In the genomic region with DNA sequence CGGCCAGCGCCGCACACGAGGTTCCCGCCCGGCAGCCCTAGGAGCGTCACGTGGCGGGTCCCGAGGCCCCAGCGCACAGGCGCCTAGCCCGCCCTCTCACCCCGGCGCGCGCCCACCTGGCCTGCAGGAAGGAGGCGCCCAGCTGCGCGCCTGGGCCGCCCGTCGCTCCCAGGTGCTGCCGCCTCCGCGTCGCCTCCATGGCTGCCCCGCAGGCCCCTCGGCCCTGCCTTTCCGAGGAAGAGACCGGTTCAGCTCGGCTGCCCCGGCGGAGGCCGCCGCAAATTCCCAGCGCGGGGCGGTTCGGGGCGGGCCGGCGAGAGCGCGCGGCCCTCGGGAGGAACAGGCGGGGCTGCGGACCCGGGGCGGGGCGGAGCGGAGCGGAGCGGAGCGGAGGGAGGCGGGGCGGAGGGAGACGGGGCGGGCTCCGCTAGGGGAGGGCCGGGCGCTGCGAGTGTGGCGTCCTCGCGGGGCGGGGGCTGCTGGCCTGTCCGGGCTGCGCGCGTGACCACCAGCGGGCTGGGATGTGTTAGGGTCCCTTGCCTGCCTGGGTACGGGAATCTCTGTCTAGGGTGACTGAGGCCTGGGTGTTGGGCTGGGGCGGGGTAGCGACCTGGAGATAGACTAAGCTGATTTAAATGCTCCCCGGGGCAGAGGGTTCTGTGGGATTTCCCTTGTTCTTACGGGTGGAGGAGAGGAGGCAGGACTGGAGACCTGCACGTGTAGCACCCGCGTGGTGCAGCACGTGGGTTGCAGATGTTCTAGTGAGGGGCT, we compare ENCODE assay signal across 8 cellular contexts. TPM values are rescaled to one million over a fixed set of nuclear protein-coding genes. Genes with fewer than 3 reads are reported as not detected.
DNase-seq lines count a peak whose midpoint lies in the region; ATAC-seq and TF ChIP-seq lines count a peak whose summit lies in the region.

A gene (minus strand): TSS at position 343 of the 771 bp plus-strand sequence. CDS start 144 bp downstream, at position 199.

- H3K36me3 ChIP-seq in cardiac muscle cell (no peaks in the 10 kb centered on the region), tibial nerve (no peaks in the 10 kb centered on the region)

- TF ChIP-seq EP300 in tibial nerve (IDR thresholded peaks at IDR 0.05): peak in 1 of 2 donors; percentile 39

- H3K9me3 ChIP-seq in cardiac muscle cell (ENCODE audit: low read depth) (no peaks in the 10 kb centered on the region), tibial nerve (no peaks in the 10 kb centered on the region)

- peak within 1 kb of the TSS; percentile 96 for H3K4me3 Mint-ChIP-seq in activated naive CD8-positive, alpha-beta T cell treated with anti-CD3 and anti-CD28 coated beads, Interleukin-2, amount 50 U/mL, for 24 hours

- peak within 1 kb of the TSS; percentile 77 for H3K4me3 ChIP-seq in GM12865 (ENCODE audit: low read depth, low read length)
- peak within 1 kb of the TSS; percentile 56 for H3K4me3 ChIP-seq in cardiac muscle cell
- peak within 1 kb of the TSS; percentile 80 to 98 (median 92) for H3K4me3 ChIP-seq in tibial nerve

- ATAC-seq in HG02571 (IDR thresholded peaks at IDR 0.05; ENCODE audit: unreplicated experiment): peak; percentile 70
- peak; percentile 85 for ATAC-seq in activated naive CD8-positive, alpha-beta T cell treated with anti-CD3 and anti-CD28 coated beads, Interleukin-2, amount 50 U/mL, for 24 hours

- H3K27ac Mint-ChIP-seq in activated naive CD8-positive, alpha-beta T cell treated with anti-CD3 and anti-CD28 coated beads, Interleukin-2, amount 50 U/mL, for 24 hours: peak within 1 kb of the TSS; percentile 97

- H3K27me3 Mint-ChIP-seq in activated naive CD8-positive, alpha-beta T cell treated with anti-CD3 and anti-CD28 coated beads, Interleukin-2, amount 50 U/mL, for 24 hours: peaks cover 1% of the 10 kb centered on the region

- H3K36me3 Mint-ChIP-seq in activated naive CD8-positive, alpha-beta T cell treated with anti-CD3 and anti-CD28 coated beads, Interleukin-2, amount 50 U/mL, for 24 hours (ENCODE audit: low read depth): peaks cover 22% of the 10 kb centered on the region

- peak; percentile 6 to 57 for TF ChIP-seq POLR2A in tibial nerve (IDR thresholded peaks at IDR 0.05)

- no peaks in the 10 kb centered on the region for H3K9me3 Mint-ChIP-seq in activated naive CD8-positive, alpha-beta T cell treated with anti-CD3 and anti-CD28 coated beads, Interleukin-2, amount 50 U/mL, for 24 hours

- H3K4me1 Mint-ChIP-seq in activated naive CD8-positive, alpha-beta T cell treated with anti-CD3 and anti-CD28 coated beads, Interleukin-2, amount 50 U/mL, for 24 hours: peaks cover 52% of the 10 kb centered on the region

- DNase-seq in GM12865 (ENCODE audit: low read depth) (peak; percentile 91), NCI-H1048 (lab: John Stamatoyannopoulos, UW) (peak; percentile 55), SW480 (ENCODE audit: low spot score) (peak; percentile 73), cardiac muscle cell (ENCODE audit: low read depth in 1 of 2, low spot score in 1 of 2) (peak; percentile 86 to 90), pons (ENCODE audit: low spot score) (peak; percentile 82), tibial nerve (ENCODE audit: low spot score in 2 of 2) (peak; percentile 53 to 63)
- DNase-seq in activated naive CD8-positive, alpha-beta T cell treated with anti-CD3 and anti-CD28 coated beads, Interleukin-2, amount 50 U/mL, for 24 hours: peak; percentile 84

- H3K4me1 ChIP-seq in cardiac muscle cell (ENCODE audit: low read depth) (peaks cover 5% of the 10 kb centered on the region), tibial nerve (peaks cover 0 to 22% (median 10%) of the 10 kb centered on the region in 4 donors)

- H3K27ac ChIP-seq in cardiac muscle cell (peak within 1 kb of the TSS; percentile 82), tibial nerve (peak within 1 kb of the TSS; percentile 85 to 93 (median 86))

- 0 to 1% methylated on average over 24 to 39 of the region's 82 CpGs for WGBS in tibial nerve, 2 donors

- H3K27me3 ChIP-seq in cardiac muscle cell (no peaks in the 10 kb centered on the region), tibial nerve (no peaks in the 10 kb centered on the region)

- TF ChIP-seq CTCF in GM12865 (IDR thresholded peaks at IDR 0.05; ENCODE audit: insufficient read depth, low read depth, low read length, missing control alignments) (no peak), cardiac muscle cell (IDR thresholded peaks at IDR 0.05; ENCODE audit: low read depth, low read length) (no peak), tibial nerve (IDR thresholded peaks at IDR 0.05) (peak in 1 of 5 experiments; percentile 42)

RNA-seq across cellular contexts. Expression of the gene that starts here (rescaled TPM):
- 18.5 and 21.7 TPM in 2 replicates for total RNA-seq in cardiac muscle cell
- polyA plus RNA-seq in cardiac muscle cell: 5.6 and 6.6 TPM in 2 replicates
- total RNA-seq in tibial nerve: 10 to 100 TPM; 10.0 to 28.8 (median 16.3) TPM

Comparison
In these comparisons a context has a peak if more than half of its experiments do, and no peak if none do; other contexts are left out.
1. Peak in every context shown above with its lines: DNase-seq, ATAC-seq, H3K4me3 ChIP-seq and H3K27ac ChIP-seq.